ENCODE assay signal across 31 cellular contexts in the genomic region with DNA sequence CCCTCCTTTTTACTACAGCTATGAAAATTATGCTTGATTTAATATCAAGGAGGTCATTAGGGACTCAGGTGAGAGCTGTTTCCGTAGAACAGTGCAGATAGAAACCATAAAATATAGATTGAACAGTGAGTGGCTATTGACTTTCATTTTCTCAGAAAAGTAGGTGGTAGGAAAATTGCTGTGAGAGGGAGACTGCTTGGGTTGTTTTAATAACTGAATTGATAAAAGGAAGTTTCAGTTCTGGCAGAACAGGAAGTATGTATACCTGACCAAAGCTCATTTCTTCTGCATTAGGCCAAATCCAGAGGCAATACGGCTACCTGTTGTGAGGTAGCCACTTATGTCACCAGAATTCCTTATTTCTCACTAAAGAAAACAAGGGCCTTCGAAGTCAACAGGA.
"Had no signal": no experiment of that assay in that cellular context is flagged by ENCODE, and none has a peak within 500 bp of the region (broad histone marks: within the 10 kb centered on the region; RNA-seq: fewer than 3 reads in every experiment).

No MANE protein-coding gene starts in this region.

- H3K4me1 ChIP-seq: adrenal gland, body of pancreas, esophagus muscularis mucosa, heart left ventricle, right lobe of liver, stomach, thyroid gland, upper lobe of right lung had no signal

- H3K36me3 ChIP-seq: adrenal gland, esophagus muscularis mucosa, heart left ventricle, neutrophil, right lobe of liver, stomach, thyroid gland, upper lobe of right lung had no signal

- H3K27me3 ChIP-seq: adrenal gland, body of pancreas, esophagus muscularis mucosa, foreskin keratinocyte, heart left ventricle, neutrophil, right lobe of liver, stomach, thyroid gland, upper lobe of right lung had no signal

- H3K9me3 ChIP-seq: adrenal gland, body of pancreas, esophagus muscularis mucosa, heart left ventricle, neutrophil, right lobe of liver, stomach, thyroid gland, upper lobe of right lung had no signal

- H3K27ac ChIP-seq: adrenal gland, body of pancreas, esophagus muscularis mucosa, foreskin keratinocyte, heart left ventricle, neutrophil, right lobe of liver, stomach, thyroid gland, upper lobe of right lung had no signal

- FAIRE-seq: colon, kidney had no signal

- DNase-seq: activated CD4-positive, alpha-beta memory T cell treated with anti-CD3 and anti-CD28 coated beads for 36 hours; activated CD4-positive, alpha-beta T cell treated with anti-CD3 and anti-CD28 coated beads, Interleukin-2, amount 10 ng/mL, durations not matched to agents 24 days and 14 days; activated CD4-positive, CD25-positive, alpha-beta regulatory T cell treated with anti-CD3 and anti-CD28 coated beads, Interleukin-2, amount 50 U/mL, for 72 hours; activated CD8-positive, alpha-beta memory T cell treated with anti-CD3 and anti-CD28 coated beads, Interleukin-2, amount 50 U/mL, for 4 hours; activated effector memory CD4-positive, alpha-beta T cell treated with anti-CD3 and anti-CD28 coated beads, Interleukin-2, amount 50 U/mL, for 16 hours; activated naive CD4-positive, alpha-beta T cell treated with anti-CD3 and anti-CD28 coated beads for 36 hours; activated naive CD8-positive, alpha-beta T cell treated with anti-CD3 and anti-CD28 coated beads for 36 hours; activated T-cell treated with anti-CD3 and anti-CD28 coated beads, Interleukin-2, amount 50 U/mL, for 1 hour; adrenal gland; aorta; body of pancreas; dermis blood vessel endothelial cell; effector CD4-positive, alpha-beta T cell; foreskin keratinocyte; heart left ventricle; hypothalamus; immature natural killer cell; kidney; left colon; mammary epithelial cell; nephron progenitor cell; right lobe of liver; stimulated activated CD4-positive, alpha-beta T cell treated with anti-CD3 and anti-CD28 coated beads, Interleukin-12 subunit alpha, Interleukin-12 subunit beta, amount 100 ng/mL, for 4 hours; stimulated activated CD4-positive, alpha-beta T cell treated with anti-CD3 and anti-CD28 coated beads, Interleukin-4, amount 100 ng/mL, for 24 hours; stomach; thyroid gland; upper lobe of right lung had no signal

- H3K4me3 ChIP-seq: adrenal gland, body of pancreas, esophagus muscularis mucosa, heart left ventricle, right lobe of liver, stomach, thyroid gland, upper lobe of right lung had no signal

- ATAC-seq: body of pancreas; foreskin keratinocyte; heart left ventricle; left colon; right lobe of liver; stimulated activated memory B cell treated with anti-CD40 and anti-IgM and Interleukin-4, amounts not matched to agents 10 μg/mL and 1 μg/mL and 100 μg/mL, for 72 hours; upper lobe of right lung had no signal
